In the genomic region with DNA sequence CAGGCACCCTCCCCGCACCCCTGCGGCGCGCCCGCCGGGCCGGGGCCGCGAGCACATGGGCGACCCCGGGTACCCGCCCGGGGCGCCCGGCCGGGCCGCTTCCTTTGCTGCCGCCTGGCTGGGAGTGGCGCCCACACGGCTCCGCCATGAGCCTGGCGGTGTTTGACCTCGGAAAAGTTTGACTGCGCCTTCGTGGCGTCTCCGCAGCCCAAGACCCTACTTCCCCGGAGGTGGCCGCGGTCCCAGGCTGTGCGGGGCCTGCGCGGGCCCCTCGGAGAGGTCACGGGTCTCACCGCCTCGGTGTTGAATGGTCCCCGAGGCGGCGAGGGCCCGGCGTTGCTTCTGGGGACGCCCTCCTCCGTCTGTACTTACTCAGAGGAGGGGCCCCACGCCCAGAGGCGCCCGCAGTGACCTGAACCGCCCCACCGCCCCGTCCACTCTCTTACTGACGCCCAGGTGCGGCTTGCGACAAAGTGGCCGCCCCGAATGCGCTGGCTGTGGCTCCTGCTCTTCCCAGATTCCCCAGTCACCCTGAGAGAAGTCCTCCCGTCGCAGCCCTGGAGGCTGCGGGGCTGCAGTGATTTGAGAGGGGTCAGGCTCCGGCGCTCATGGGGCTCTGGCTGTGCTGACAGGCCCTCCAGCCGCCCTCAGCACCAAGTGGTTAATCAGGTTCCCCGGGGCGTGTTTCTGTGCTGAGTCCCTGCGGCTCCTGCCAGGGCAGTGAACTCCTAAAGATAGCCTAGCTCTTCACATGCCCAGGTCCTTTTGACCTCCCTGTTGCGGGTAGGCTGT, we compare ENCODE assay signal across 1 cellular context.
TF ChIP-seq lines count a peak whose summit lies in the region.

No MANE protein-coding gene starts in this region.

TF ChIP-seq in HepG2, 621 proteins besides CTCF, POLR2A, EP300 and RAD21 (continued from another document and continues in another):
- TF ChIP-seq, protein P1, sequence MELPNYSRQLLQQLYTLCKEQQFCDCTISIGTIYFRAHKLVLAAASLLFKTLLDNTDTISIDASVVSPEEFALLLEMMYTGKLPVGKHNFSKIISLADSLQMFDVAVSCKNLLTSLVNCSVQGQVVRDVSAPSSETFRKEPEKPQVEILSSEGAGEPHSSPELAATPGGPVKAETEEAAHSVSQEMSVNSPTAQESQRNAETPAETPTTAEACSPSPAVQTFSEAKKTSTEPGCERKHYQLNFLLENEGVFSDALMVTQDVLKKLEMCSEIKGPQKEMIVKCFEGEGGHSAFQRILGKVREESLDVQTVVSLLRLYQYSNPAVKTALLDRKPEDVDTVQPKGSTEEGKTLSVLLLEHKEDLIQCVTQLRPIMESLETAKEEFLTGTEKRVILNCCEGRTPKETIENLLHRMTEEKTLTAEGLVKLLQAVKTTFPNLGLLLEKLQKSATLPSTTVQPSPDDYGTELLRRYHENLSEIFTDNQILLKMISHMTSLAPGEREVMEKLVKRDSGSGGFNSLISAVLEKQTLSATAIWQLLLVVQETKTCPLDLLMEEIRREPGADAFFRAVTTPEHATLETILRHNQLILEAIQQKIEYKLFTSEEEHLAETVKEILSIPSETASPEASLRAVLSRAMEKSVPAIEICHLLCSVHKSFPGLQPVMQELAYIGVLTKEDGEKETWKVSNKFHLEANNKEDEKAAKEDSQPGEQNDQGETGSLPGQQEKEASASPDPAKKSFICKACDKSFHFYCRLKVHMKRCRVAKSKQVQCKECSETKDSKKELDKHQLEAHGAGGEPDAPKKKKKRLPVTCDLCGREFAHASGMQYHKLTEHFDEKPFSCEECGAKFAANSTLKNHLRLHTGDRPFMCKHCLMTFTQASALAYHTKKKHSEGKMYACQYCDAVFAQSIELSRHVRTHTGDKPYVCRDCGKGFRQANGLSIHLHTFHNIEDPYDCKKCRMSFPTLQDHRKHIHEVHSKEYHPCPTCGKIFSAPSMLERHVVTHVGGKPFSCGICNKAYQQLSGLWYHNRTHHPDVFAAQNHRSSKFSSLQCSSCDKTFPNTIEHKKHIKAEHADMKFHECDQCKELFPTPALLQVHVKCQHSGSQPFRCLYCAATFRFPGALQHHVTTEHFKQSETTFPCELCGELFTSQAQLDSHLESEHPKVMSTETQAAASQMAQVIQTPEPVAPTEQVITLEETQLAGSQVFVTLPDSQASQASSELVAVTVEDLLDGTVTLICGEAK (IDR thresholded peaks at IDR 0.05), result no peak
- TF ChIP-seq, protein P1 (CRISPR knock-in tag; IDR thresholded peaks at IDR 0.05), result no peak
- TF ChIP-seq ZNF674 (CRISPR knock-in tag; IDR thresholded peaks at IDR 0.05; ENCODE audit: low read depth) (no peak), KDM1A (CRISPR knock-in tag; IDR thresholded peaks at IDR 0.05) (no peak), ZFY (CRISPR knock-in tag; IDR thresholded peaks at IDR 0.05) (peak; percentile 77), PHF21A (CRISPR knock-in tag; IDR thresholded peaks at IDR 0.05) (no peak), EEA1 (CRISPR knock-in tag; IDR thresholded peaks at IDR 0.05; ENCODE audit: borderline replicate concordance) (no peak), NFYC (CRISPR knock-in tag; IDR thresholded peaks at IDR 0.05) (no peak), ZNF333 (CRISPR knock-in tag; IDR thresholded peaks at IDR 0.05; ENCODE audit: borderline replicate concordance) (peak; percentile 28; the same call in 1 of the 2 replicates), ZNF557 (CRISPR knock-in tag; IDR thresholded peaks at IDR 0.05) (no peak), ZMYM4 (CRISPR knock-in tag; IDR thresholded peaks at IDR 0.05) (no peak), TBX2 (CRISPR knock-in tag; IDR thresholded peaks at IDR 0.05; ENCODE audit: borderline replicate concordance) (peak; percentile 43; the same call in 1 of the 2 replicates), ZNF207 (IDR thresholded peaks at IDR 0.05; ENCODE audit: borderline replicate concordance) (no peak), ZFP90 (CRISPR knock-in tag; IDR thresholded peaks at IDR 0.05; ENCODE audit: borderline replicate concordance) (no peak), PHF8 (CRISPR knock-in tag; IDR thresholded peaks at IDR 0.05) (peak; percentile 73), AHR (CRISPR knock-in tag; IDR thresholded peaks at IDR 0.05) (no peak), ZNF142 (CRISPR knock-in tag; IDR thresholded peaks at IDR 0.05) (no peak; the same call in 1 of the 2 replicates), MAFK (conservative IDR thresholded peaks at IDR 0.05 in 1 of 2, IDR thresholded peaks at IDR 0.05 in 1 of 2; ENCODE audit: low read length in 2 of 2) (no peak), PRPF4 (IDR thresholded peaks at IDR 0.05; ENCODE audit: low read depth, low read length, poor library complexity, severe bottlenecking) (no peak), ZNF446 (CRISPR knock-in tag; IDR thresholded peaks at IDR 0.05) (no peak), NR2C2 (CRISPR knock-in tag; IDR thresholded peaks at IDR 0.05; ENCODE audit: borderline replicate concordance) (no peak), HNF4A (CRISPR knock-in tag; IDR thresholded peaks at IDR 0.05) (no peak; the same call in 1 of the 2 replicates), ZNF543 (CRISPR knock-in tag; IDR thresholded peaks at IDR 0.05) (0 out of 2 replicates have a peak, but pooled peaks have one; percentile 41), ZNF530 (CRISPR knock-in tag; IDR thresholded peaks at IDR 0.05; ENCODE audit: low read depth) (no peak), GZF1 (CRISPR knock-in tag; IDR thresholded peaks at IDR 0.05) (no peak), BCL6 (CRISPR knock-in tag; IDR thresholded peaks at IDR 0.05) (no peak), ZBTB2 (CRISPR knock-in tag; IDR thresholded peaks at IDR 0.05; ENCODE audit: low read depth) (no peak), CCAR2 (optimal IDR thresholded peaks at IDR 0.05; ENCODE audit: low read depth, low read length) (no peak), ZBTB42 (CRISPR knock-in tag; IDR thresholded peaks at IDR 0.05) (no peak), CERS6 (CRISPR knock-in tag; IDR thresholded peaks at IDR 0.05) (no peak), ZNF441 (CRISPR knock-in tag; IDR thresholded peaks at IDR 0.05; ENCODE audit: borderline replicate concordance) (no peak), ZNF484 (CRISPR knock-in tag; IDR thresholded peaks at IDR 0.05; ENCODE audit: borderline replicate concordance, low read depth) (no peak), ZNF451 (CRISPR knock-in tag; IDR thresholded peaks at IDR 0.05) (no peak; the same call in 1 of the 2 replicates), CSRNP2 (CRISPR knock-in tag; conservative IDR thresholded peaks at IDR 0.05; ENCODE audit: low read depth) (no peak), ZBTB37 (CRISPR knock-in tag; IDR thresholded peaks at IDR 0.05) (no peak)
- TF ChIP-seq, protein P2, sequence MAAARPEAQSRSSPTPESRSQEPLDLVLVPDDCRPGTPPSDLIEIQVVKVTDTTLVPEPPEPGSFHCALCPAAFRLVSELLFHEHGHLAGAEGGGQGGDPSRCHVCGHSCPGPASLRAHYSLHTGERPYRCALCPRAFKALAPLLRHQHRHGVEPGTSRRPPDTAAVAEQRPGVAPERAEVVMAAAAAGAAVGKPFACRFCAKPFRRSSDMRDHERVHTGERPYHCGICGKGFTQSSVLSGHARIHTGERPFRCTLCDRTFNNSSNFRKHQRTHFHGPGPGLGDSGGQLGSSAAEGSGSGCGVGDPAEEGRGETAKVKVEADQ (CRISPR knock-in tag; IDR thresholded peaks at IDR 0.05; ENCODE audit: borderline replicate concordance), result 0 out of 2 replicates have a peak, but pooled peaks have one; percentile 67
